21 cellular contexts compared by ENCODE assay signal in the genomic region with DNA sequence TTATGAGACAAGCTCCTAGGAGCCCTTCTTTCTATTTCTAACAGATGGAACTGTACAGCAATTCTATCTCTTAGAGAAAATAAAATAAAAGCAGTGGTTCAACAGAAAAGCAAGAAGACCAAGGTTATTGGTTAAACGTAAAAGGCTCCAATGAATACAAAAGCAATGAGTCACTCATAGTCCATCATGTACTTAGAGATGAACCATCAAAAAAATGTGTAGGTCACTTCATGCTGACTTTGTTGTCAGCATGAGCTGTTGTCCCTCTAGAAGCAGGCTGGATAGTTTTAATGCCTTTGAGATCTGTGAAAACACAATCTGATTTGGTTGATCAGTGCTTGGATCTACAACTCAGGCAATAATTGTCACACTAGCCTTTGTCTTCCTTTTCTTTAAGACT.
DNase-seq lines count a peak whose midpoint lies in the region; ATAC-seq, FAIRE-seq and TF ChIP-seq lines count a peak whose summit lies in the region.
"Had no signal": no experiment of that assay in that cellular context is flagged by ENCODE, and none has a peak within 500 bp of the region (broad histone marks: within the 10 kb centered on the region; RNA-seq: fewer than 3 reads in every experiment).

No MANE protein-coding gene starts in this region.

- no peak overlapping the region for H3K4me3 ChIP-seq in astrocyte of the spinal cord (ENCODE audit: low read depth, low read length)
- H3K4me3 ChIP-seq in foreskin fibroblast (ENCODE audit: low read depth in 1 of 2, low read length in 2 of 2): no peak overlapping the region
- H3K4me3 ChIP-seq: GM12878, GM23248, SJCRH30 had no signal

- in situ Hi-C loops in astrocyte of the spinal cord (cut with HindIII; ENCODE audit: low sequenced_read_pairs): no loop called here

- no peak for FAIRE-seq in urothelium cell line (lab: Jason Lieb, UNC)
- FAIRE-seq: GM12878 had no signal

- DNase-seq in HT1080 (ENCODE audit: low read depth): peak; percentile 26
- DNase-seq in astrocyte of the spinal cord (ENCODE audit: low read depth, low spot score): peak; percentile 68
- DNase-seq in foreskin fibroblast: peak; percentile 35 to 63
- peak; percentile 16 for DNase-seq in urothelium cell line (ENCODE audit: low spot score)
- no peak for DNase-seq in effector CD4-positive, alpha-beta T cell
- DNase-seq in occipital lobe (lab: John Stamatoyannopoulos, UW): no peak
- DNase-seq: CD4-positive, alpha-beta memory T cell; DMS79 treated with DMSO at 0.1 percent for 48 hours; GDM1; GM23248; IMR-90; Karpas-422; MM.1S; NCI-H1105 treated with DMSO at 0.1 percent for 48 hours; NCI-H187 treated with DMSO at 0.1 percent for 48 hours; NCI-H446; NCI-H69; SJCRH30 had no signal

- no peak for ATAC-seq in GM21717 (IDR thresholded peaks at IDR 0.05; ENCODE audit: unreplicated experiment)
- ATAC-seq in GM21786 (IDR thresholded peaks at IDR 0.05; ENCODE audit: unreplicated experiment): no peak
- ATAC-seq: GM12878 had no signal

- TF ChIP-seq CTCF in astrocyte of the spinal cord (IDR thresholded peaks at IDR 0.05; ENCODE audit: low read depth, low read length) (no peak), foreskin fibroblast (IDR thresholded peaks at IDR 0.05; ENCODE audit: low read depth, low read length) (no peak)

Comparison
In these comparisons a context has a peak if more than half of its experiments do, and no peak if none do; other contexts are left out.
1. DNase-seq: peak in HT1080 (single experiment), astrocyte of the spinal cord (single experiment), foreskin fibroblast (2 of 2) and urothelium cell line (single experiment); none in effector CD4-positive, alpha-beta T cell (single experiment) and occipital lobe (single experiment).